ENCODE assay signal across 16 cellular contexts in genomic region chr3:72189344-72189743, GRCh38.
A peak's percentile ranks its signal among the peaks of the same experiment; 100 is the strongest.
DNase-seq lines count a peak whose midpoint lies in the region; ATAC-seq, FAIRE-seq and TF ChIP-seq lines count a peak whose summit lies in the region.
"Had no signal": no experiment of that assay in that cellular context is flagged by ENCODE, and none has a peak within 500 bp of the region (broad histone marks: within the 10 kb centered on the region; RNA-seq: fewer than 3 reads in every experiment).

No MANE protein-coding gene starts in this region.

- H3K4me3 ChIP-seq in lower leg skin (ENCODE audit: low read depth, poor library complexity, severe bottlenecking), result no peak overlapping the region
- H3K4me3 ChIP-seq: A549, MG63, Peyer's patch had no signal

- no peak for ATAC-seq in GM21737 (IDR thresholded peaks at IDR 0.05; ENCODE audit: unreplicated experiment)
- ATAC-seq: A549 had no signal

- TF ChIP-seq POLR2A in lower leg skin (IDR thresholded peaks at IDR 0.05), result no peak

- 81 to 94% methylated on average over 3 of the region's 3 CpGs for WGBS in lower leg skin, 2 donors

- TF ChIP-seq CTCF in lower leg skin (IDR thresholded peaks at IDR 0.05), result no peak

- intact Hi-C loops in lower leg skin (cut with DNase I; ENCODE audit: low total_unique reads), result no loop called here

- no peak for FAIRE-seq in frontal cortex (lab: Jason Lieb, UNC)
- FAIRE-seq: A549 had no signal

- H3K27ac ChIP-seq in caudate nucleus (ENCODE audit: low read depth, low read length), result peak overlapping the region; percentile 63
- H3K27ac ChIP-seq: A549, Peyer's patch had no signal

- peak; percentile 46 for DNase-seq in Ammon's horn (ENCODE audit: low spot score)
- peak; percentile 4 for DNase-seq in NCI-H69 (lab: John Stamatoyannopoulos, UW)
- peak in 15 of 61 donors; percentile 4 to 39 (median 25) for DNase-seq in caudate nucleus (lab: John Stamatoyannopoulos, UW)
- DNase-seq in pons (ENCODE audit: low spot score), result peak; percentile 70
- no peak for DNase-seq in lower leg skin (ENCODE audit: low spot score in 2 of 2)
- no peak for DNase-seq in frontal cortex (ENCODE audit: low spot score in 2 of 2)
- DNase-seq: COR-L47, EL, H7, MG63, NCI-H1092, NCI-H226, NCI-H748 treated with DMSO at 0.1 percent for 48 hours, Peyer's patch had no signal

Comparison
In these comparisons a context has a peak if more than half of its experiments do, and no peak if none do; other contexts are left out.
1. DNase-seq: peak in Ammon's horn (single experiment), NCI-H69 (single experiment) and pons (single experiment); none in lower leg skin (0 of 2) and frontal cortex (0 of 2).